ENCODE assay signal across 9 cellular contexts in genomic region chr3:192957441-192957951, GRCh38. TPM values are rescaled to one million over a fixed set of nuclear protein-coding genes. Genes with fewer than 3 reads are reported as not detected.
DNase-seq lines count a peak whose midpoint lies in the region; ATAC-seq, FAIRE-seq and TF ChIP-seq lines count a peak whose summit lies in the region.
"Had no signal": no experiment of that assay in that cellular context is flagged by ENCODE, and none has a peak within 500 bp of the region (broad histone marks: within the 10 kb centered on the region; RNA-seq: fewer than 3 reads in every experiment).

No MANE protein-coding gene starts in this region.

- peak overlapping the region; percentile 31 for H3K4me3 ChIP-seq in fibroblast of mammary gland (ENCODE audit: control insufficient read depth, low read depth, low read length)
- no peak overlapping the region for H3K4me3 ChIP-seq in SJCRH30

- H3K27me3 Mint-ChIP-seq in nephron progenitor cell (ENCODE audit: low read depth, poor library complexity) = peaks cover 7% of the 10 kb centered on the region
- no peaks in the 10 kb centered on the region for H3K27me3 Mint-ChIP-seq in stimulated activated memory B cell treated with anti-CD40 and anti-IgM and Interleukin-4, amounts not matched to agents 10 μg/mL and 1 μg/mL and 100 μg/mL, for 72 hours

- H3K9me3 ChIP-seq in SJCRH30 (replicated peaks) = no peaks in the 10 kb centered on the region

- peaks cover 3% of the 10 kb centered on the region for H3K9me3 Mint-ChIP-seq in nephron progenitor cell
- H3K9me3 Mint-ChIP-seq in stimulated activated memory B cell treated with anti-CD40 and anti-IgM and Interleukin-4, amounts not matched to agents 10 μg/mL and 1 μg/mL and 100 μg/mL, for 72 hours = peaks cover 3% of the 10 kb centered on the region

- intact Hi-C loops in sciatic nerve (cut with DNase I) = no loop called here

- TF ChIP-seq CTCF in fibroblast of mammary gland (conservative IDR thresholded peaks at IDR 0.05; ENCODE audit: control insufficient read depth, insufficient read depth, low read depth, low read length) (no peak), nephron progenitor cell (IDR thresholded peaks at IDR 0.05) (no peak)

- FAIRE-seq in RCC 7860 (lab: Jason Lieb, UNC) = peak; percentile 60

- H3K4me1 Mint-ChIP-seq in nephron progenitor cell = peaks cover 5% of the 10 kb centered on the region
- H3K4me1 Mint-ChIP-seq in stimulated activated memory B cell treated with anti-CD40 and anti-IgM and Interleukin-4, amounts not matched to agents 10 μg/mL and 1 μg/mL and 100 μg/mL, for 72 hours = peaks cover 10% of the 10 kb centered on the region

- ATAC-seq in sciatic nerve (peak; percentile 97), HG03460 (IDR thresholded peaks at IDR 0.05; ENCODE audit: unreplicated experiment) (no peak)
- no peak for ATAC-seq in stimulated activated memory B cell treated with anti-CD40 and anti-IgM and Interleukin-4, amounts not matched to agents 10 μg/mL and 1 μg/mL and 100 μg/mL, for 72 hours

- H3K27me3 ChIP-seq in SJCRH30 = no peaks in the 10 kb centered on the region

- H3K4me1 ChIP-seq in SJCRH30 = no peaks in the 10 kb centered on the region; the same call in 1 of the 2 replicates

- H3K36me3 Mint-ChIP-seq in nephron progenitor cell (ENCODE audit: low read depth) = no peaks in the 10 kb centered on the region
- no peaks in the 10 kb centered on the region for H3K36me3 Mint-ChIP-seq in stimulated activated memory B cell treated with anti-CD40 and anti-IgM and Interleukin-4, amounts not matched to agents 10 μg/mL and 1 μg/mL and 100 μg/mL, for 72 hours

- no peak overlapping the region for H3K27ac ChIP-seq in SJCRH30
- H3K27ac ChIP-seq: KMS-11 had no signal

- H3K36me3 ChIP-seq in SJCRH30 = no peaks in the 10 kb centered on the region

- H3K4me3 Mint-ChIP-seq in nephron progenitor cell = no peak overlapping the region
- no peak overlapping the region for H3K4me3 Mint-ChIP-seq in stimulated activated memory B cell treated with anti-CD40 and anti-IgM and Interleukin-4, amounts not matched to agents 10 μg/mL and 1 μg/mL and 100 μg/mL, for 72 hours

- H3K27ac Mint-ChIP-seq in nephron progenitor cell = no peak overlapping the region
- no peak overlapping the region for H3K27ac Mint-ChIP-seq in stimulated activated memory B cell treated with anti-CD40 and anti-IgM and Interleukin-4, amounts not matched to agents 10 μg/mL and 1 μg/mL and 100 μg/mL, for 72 hours

- DNase-seq in H4 (ENCODE audit: low spot score) (peak; percentile 84), RCC 7860 (ENCODE audit: low spot score) (peak; percentile 43), fibroblast of mammary gland (ENCODE audit: low read depth) (peak; percentile 97), sciatic nerve (ENCODE audit: low spot score) (no peak), nephron progenitor cell (no peak), SJCRH30 (no peak)

RNA-seq across cellular contexts. Expression of gene MB21D2, which starts 39.8 kb away (rescaled TPM):
- total RNA-seq in H4 (2014; rRNA removed; shearing (Covaris generic)) = 21.2 and 25.1 TPM in 2 replicates
- total RNA-seq in sciatic nerve = 7.8 TPM
- 18.3 and 20.4 TPM in 2 replicates for total RNA-seq in SJCRH30 (2014; rRNA removed; shearing (Covaris generic))

Comparison
In these comparisons a context has a peak if more than half of its experiments do, and no peak if none do; other contexts are left out.
1. DNase-seq: peak in H4 (single experiment), RCC 7860 (single experiment) and fibroblast of mammary gland (single experiment); none in sciatic nerve (single experiment), nephron progenitor cell (single experiment) and SJCRH30 (0 of 2).